In the genomic region with DNA sequence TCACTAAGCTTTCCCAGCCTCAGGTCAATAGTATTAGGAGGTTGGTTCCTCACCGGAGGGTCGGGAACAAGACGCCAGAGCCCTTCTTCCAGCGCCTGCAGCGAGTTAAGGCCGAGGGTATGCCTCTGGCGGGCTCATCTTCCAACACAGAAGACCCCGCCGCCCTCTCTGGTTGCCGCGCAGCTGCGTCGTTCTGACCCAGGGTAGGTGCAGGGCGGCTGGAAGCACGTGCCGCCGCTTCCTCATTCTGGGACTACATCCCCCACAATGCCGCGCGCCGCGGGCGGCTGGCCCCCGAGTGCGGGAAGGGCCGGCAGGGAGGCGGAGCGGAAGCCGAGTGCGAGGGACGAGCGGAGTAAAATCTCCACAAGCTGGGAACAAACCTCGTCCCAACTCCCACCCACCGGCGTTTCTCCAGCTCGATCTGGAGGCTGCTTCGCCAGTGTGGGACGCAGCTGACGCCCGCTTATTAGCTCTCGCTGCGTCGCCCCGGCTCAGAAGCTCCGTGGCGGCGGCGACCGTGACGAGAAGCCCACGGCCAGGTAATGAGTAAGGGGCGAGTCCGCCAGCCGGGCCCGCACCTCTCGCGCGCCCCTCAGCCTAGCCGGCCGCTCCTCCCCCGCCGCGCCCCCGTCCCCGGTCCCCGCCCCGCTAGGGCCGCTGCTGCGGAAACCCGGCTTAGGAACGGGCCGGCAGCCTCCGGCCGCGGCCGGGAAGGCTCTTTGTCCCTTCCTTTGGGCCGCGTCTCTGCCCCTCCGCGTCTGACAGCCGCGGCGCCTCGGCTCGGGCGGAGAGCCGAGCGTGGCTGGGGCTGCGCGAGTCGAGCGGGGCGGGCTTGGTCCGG, we compare ENCODE assay signal across 1 cellular context.
TF ChIP-seq lines count a peak whose summit lies in the region.

A gene with protein sequence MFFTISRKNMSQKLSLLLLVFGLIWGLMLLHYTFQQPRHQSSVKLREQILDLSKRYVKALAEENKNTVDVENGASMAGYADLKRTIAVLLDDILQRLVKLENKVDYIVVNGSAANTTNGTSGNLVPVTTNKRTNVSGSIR (plus strand): TSS at position 319 of the 844 bp plus-strand sequence. CDS start 13,934 bp downstream, outside the sequence.

TF ChIP-seq in GM12878, 131 proteins besides CTCF, POLR2A, EP300 and RAD21 (continued from another document and continues in another):
- TF ChIP-seq, protein P1, sequence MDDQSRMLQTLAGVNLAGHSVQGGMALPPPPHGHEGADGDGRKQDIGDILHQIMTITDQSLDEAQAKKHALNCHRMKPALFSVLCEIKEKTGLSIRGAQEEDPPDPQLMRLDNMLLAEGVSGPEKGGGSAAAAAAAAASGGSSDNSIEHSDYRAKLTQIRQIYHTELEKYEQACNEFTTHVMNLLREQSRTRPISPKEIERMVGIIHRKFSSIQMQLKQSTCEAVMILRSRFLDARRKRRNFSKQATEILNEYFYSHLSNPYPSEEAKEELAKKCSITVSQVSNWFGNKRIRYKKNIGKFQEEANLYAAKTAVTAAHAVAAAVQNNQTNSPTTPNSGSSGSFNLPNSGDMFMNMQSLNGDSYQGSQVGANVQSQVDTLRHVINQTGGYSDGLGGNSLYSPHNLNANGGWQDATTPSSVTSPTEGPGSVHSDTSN (IDR thresholded peaks at IDR 0.05; ENCODE audit: insufficient replicate concordance, low read depth, low read length), result no peak
- TF ChIP-seq ZNF217 (IDR thresholded peaks at IDR 0.05) (no peak), MYB (IDR thresholded peaks at IDR 0.05; ENCODE audit: borderline replicate concordance, low read depth, low read length) (no peak), SRF (IDR thresholded peaks at IDR 0.05; ENCODE audit: low read depth in 2 of 2, low read length in 2 of 2) (no peak), FOXK2 (IDR thresholded peaks at IDR 0.05) (no peak), YY1 (IDR thresholded peaks at IDR 0.05; ENCODE audit: low read depth, low read length) (peak; percentile 61), IKZF2 (IDR thresholded peaks at IDR 0.05) (peak; percentile 68 to 73), CBX5 (IDR thresholded peaks at IDR 0.05; ENCODE audit: low read depth) (0 out of 2 replicates have a peak, but pooled peaks have one; percentile 58), ASH2L (IDR thresholded peaks at IDR 0.05; ENCODE audit: borderline replicate concordance, low read depth) (no peak; the same call in 1 of the 2 replicates), MTA2 (IDR thresholded peaks at IDR 0.05; ENCODE audit: low read depth) (no peak), MEF2B (IDR thresholded peaks at IDR 0.05; ENCODE audit: partially characterized antibody, poor library complexity, severe bottlenecking) (no peak), SREBF2 (IDR thresholded peaks at IDR 0.05; ENCODE audit: low read length) (no peak), ZNF24 (IDR thresholded peaks at IDR 0.05) (no peak), MYC (IDR thresholded peaks at IDR 0.05; ENCODE audit: insufficient read depth, insufficient read length, insufficient replicate concordance, low read length, severe bottlenecking) (peak; percentile 21), ZNF622 (IDR thresholded peaks at IDR 0.05) (no peak), KLF5 (IDR thresholded peaks at IDR 0.05; ENCODE audit: partially characterized antibody) (no peak), RAD51 (IDR thresholded peaks at IDR 0.05) (peak; percentile 71; the same call in 1 of the 2 replicates), JUNB (IDR thresholded peaks at IDR 0.05) (no peak), BRCA1 (IDR thresholded peaks at IDR 0.05; ENCODE audit: low read depth, low read length) (no peak), ATF7 (IDR thresholded peaks at IDR 0.05; ENCODE audit: low read depth) (no peak), BMI1 (IDR thresholded peaks at IDR 0.05; ENCODE audit: borderline replicate concordance) (no peak), PAX8 (IDR thresholded peaks at IDR 0.05) (no peak), HDAC2 (IDR thresholded peaks at IDR 0.05) (no peak), POU2F2 (IDR thresholded peaks at IDR 0.05; ENCODE audit: borderline replicate concordance, low read depth, low read length) (no peak), CEBPB (IDR thresholded peaks at IDR 0.05; ENCODE audit: borderline replicate concordance in 1 of 2, low read depth in 2 of 2, low read length in 2 of 2) (no peak), ZNF274 (IDR thresholded peaks at IDR 0.05; ENCODE audit: insufficient read depth, insufficient read length) (no peak), SPI1 (IDR thresholded peaks at IDR 0.05; ENCODE audit: borderline replicate concordance, insufficient read depth, low read depth, low read length) (peak; percentile 86), RFX5 (IDR thresholded peaks at IDR 0.05; ENCODE audit: low read depth, low read length) (no peak), NR2C2 (IDR thresholded peaks at IDR 0.05; ENCODE audit: borderline replicate concordance, control insufficient read depth, insufficient read length, low read depth) (no peak), SIN3A (IDR thresholded peaks at IDR 0.05; ENCODE audit: low read depth, low read length) (no peak; the same call in 1 of the 2 replicates)
- TF ChIP-seq, protein P2, sequence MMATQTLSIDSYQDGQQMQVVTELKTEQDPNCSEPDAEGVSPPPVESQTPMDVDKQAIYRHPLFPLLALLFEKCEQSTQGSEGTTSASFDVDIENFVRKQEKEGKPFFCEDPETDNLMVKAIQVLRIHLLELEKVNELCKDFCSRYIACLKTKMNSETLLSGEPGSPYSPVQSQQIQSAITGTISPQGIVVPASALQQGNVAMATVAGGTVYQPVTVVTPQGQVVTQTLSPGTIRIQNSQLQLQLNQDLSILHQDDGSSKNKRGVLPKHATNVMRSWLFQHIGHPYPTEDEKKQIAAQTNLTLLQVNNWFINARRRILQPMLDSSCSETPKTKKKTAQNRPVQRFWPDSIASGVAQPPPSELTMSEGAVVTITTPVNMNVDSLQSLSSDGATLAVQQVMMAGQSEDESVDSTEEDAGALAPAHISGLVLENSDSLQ (IDR thresholded peaks at IDR 0.05), result no peak
- TF ChIP-seq, protein P3, sequence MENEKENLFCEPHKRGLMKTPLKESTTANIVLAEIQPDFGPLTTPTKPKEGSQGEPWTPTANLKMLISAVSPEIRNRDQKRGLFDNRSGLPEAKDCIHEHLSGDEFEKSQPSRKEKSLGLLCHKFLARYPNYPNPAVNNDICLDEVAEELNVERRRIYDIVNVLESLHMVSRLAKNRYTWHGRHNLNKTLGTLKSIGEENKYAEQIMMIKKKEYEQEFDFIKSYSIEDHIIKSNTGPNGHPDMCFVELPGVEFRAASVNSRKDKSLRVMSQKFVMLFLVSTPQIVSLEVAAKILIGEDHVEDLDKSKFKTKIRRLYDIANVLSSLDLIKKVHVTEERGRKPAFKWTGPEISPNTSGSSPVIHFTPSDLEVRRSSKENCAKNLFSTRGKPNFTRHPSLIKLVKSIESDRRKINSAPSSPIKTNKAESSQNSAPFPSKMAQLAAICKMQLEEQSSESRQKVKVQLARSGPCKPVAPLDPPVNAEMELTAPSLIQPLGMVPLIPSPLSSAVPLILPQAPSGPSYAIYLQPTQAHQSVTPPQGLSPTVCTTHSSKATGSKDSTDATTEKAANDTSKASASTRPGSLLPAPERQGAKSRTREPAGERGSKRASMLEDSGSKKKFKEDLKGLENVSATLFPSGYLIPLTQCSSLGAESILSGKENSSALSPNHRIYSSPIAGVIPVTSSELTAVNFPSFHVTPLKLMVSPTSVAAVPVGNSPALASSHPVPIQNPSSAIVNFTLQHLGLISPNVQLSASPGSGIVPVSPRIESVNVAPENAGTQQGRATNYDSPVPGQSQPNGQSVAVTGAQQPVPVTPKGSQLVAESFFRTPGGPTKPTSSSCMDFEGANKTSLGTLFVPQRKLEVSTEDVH (IDR thresholded peaks at IDR 0.05; ENCODE audit: low read depth, partially characterized antibody), result no peak
- TF ChIP-seq, protein P4, sequence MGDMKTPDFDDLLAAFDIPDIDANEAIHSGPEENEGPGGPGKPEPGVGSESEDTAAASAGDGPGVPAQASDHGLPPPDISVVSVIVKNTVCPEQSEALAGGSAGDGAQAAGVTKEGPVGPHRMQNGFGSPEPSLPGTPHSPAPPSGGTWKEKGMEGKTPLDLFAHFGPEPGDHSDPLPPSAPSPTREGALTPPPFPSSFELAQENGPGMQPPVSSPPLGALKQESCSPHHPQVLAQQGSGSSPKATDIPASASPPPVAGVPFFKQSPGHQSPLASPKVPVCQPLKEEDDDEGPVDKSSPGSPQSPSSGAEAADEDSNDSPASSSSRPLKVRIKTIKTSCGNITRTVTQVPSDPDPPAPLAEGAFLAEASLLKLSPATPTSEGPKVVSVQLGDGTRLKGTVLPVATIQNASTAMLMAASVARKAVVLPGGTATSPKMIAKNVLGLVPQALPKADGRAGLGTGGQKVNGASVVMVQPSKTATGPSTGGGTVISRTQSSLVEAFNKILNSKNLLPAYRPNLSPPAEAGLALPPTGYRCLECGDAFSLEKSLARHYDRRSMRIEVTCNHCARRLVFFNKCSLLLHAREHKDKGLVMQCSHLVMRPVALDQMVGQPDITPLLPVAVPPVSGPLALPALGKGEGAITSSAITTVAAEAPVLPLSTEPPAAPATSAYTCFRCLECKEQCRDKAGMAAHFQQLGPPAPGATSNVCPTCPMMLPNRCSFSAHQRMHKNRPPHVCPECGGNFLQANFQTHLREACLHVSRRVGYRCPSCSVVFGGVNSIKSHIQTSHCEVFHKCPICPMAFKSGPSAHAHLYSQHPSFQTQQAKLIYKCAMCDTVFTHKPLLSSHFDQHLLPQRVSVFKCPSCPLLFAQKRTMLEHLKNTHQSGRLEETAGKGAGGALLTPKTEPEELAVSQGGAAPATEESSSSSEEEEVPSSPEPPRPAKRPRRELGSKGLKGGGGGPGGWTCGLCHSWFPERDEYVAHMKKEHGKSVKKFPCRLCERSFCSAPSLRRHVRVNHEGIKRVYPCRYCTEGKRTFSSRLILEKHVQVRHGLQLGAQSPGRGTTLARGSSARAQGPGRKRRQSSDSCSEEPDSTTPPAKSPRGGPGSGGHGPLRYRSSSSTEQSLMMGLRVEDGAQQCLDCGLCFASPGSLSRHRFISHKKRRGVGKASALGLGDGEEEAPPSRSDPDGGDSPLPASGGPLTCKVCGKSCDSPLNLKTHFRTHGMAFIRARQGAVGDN (IDR thresholded peaks at IDR 0.05), result peak; percentile 84
- TF ChIP-seq, protein P5, sequence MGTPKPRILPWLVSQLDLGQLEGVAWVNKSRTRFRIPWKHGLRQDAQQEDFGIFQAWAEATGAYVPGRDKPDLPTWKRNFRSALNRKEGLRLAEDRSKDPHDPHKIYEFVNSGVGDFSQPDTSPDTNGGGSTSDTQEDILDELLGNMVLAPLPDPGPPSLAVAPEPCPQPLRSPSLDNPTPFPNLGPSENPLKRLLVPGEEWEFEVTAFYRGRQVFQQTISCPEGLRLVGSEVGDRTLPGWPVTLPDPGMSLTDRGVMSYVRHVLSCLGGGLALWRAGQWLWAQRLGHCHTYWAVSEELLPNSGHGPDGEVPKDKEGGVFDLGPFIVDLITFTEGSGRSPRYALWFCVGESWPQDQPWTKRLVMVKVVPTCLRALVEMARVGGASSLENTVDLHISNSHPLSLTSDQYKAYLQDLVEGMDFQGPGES (IDR thresholded peaks at IDR 0.05), result no peak
- TF ChIP-seq, protein P6, sequence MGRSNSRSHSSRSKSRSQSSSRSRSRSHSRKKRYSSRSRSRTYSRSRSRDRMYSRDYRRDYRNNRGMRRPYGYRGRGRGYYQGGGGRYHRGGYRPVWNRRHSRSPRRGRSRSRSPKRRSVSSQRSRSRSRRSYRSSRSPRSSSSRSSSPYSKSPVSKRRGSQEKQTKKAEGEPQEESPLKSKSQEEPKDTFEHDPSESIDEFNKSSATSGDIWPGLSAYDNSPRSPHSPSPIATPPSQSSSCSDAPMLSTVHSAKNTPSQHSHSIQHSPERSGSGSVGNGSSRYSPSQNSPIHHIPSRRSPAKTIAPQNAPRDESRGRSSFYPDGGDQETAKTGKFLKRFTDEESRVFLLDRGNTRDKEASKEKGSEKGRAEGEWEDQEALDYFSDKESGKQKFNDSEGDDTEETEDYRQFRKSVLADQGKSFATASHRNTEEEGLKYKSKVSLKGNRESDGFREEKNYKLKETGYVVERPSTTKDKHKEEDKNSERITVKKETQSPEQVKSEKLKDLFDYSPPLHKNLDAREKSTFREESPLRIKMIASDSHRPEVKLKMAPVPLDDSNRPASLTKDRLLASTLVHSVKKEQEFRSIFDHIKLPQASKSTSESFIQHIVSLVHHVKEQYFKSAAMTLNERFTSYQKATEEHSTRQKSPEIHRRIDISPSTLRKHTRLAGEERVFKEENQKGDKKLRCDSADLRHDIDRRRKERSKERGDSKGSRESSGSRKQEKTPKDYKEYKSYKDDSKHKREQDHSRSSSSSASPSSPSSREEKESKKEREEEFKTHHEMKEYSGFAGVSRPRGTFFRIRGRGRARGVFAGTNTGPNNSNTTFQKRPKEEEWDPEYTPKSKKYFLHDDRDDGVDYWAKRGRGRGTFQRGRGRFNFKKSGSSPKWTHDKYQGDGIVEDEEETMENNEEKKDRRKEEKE (IDR thresholded peaks at IDR 0.05), result no peak
- TF ChIP-seq, protein P7, sequence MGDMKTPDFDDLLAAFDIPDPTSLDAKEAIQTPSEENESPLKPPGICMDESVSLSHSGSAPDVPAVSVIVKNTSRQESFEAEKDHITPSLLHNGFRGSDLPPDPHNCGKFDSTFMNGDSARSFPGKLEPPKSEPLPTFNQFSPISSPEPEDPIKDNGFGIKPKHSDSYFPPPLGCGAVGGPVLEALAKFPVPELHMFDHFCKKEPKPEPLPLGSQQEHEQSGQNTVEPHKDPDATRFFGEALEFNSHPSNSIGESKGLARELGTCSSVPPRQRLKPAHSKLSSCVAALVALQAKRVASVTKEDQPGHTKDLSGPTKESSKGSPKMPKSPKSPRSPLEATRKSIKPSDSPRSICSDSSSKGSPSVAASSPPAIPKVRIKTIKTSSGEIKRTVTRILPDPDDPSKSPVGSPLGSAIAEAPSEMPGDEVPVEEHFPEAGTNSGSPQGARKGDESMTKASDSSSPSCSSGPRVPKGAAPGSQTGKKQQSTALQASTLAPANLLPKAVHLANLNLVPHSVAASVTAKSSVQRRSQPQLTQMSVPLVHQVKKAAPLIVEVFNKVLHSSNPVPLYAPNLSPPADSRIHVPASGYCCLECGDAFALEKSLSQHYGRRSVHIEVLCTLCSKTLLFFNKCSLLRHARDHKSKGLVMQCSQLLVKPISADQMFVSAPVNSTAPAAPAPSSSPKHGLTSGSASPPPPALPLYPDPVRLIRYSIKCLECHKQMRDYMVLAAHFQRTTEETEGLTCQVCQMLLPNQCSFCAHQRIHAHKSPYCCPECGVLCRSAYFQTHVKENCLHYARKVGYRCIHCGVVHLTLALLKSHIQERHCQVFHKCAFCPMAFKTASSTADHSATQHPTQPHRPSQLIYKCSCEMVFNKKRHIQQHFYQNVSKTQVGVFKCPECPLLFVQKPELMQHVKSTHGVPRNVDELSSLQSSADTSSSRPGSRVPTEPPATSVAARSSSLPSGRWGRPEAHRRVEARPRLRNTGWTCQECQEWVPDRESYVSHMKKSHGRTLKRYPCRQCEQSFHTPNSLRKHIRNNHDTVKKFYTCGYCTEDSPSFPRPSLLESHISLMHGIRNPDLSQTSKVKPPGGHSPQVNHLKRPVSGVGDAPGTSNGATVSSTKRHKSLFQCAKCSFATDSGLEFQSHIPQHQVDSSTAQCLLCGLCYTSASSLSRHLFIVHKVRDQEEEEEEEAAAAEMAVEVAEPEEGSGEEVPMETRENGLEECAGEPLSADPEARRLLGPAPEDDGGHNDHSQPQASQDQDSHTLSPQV (IDR thresholded peaks at IDR 0.05), result no peak
- TF ChIP-seq, protein P8, sequence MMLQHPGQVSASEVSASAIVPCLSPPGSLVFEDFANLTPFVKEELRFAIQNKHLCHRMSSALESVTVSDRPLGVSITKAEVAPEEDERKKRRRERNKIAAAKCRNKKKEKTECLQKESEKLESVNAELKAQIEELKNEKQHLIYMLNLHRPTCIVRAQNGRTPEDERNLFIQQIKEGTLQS (IDR thresholded peaks at IDR 0.05; ENCODE audit: borderline replicate concordance, extremely low read depth, low read depth, low read length), result no peak
